ENCODE assay signal across 9 cellular contexts in the genomic region with DNA sequence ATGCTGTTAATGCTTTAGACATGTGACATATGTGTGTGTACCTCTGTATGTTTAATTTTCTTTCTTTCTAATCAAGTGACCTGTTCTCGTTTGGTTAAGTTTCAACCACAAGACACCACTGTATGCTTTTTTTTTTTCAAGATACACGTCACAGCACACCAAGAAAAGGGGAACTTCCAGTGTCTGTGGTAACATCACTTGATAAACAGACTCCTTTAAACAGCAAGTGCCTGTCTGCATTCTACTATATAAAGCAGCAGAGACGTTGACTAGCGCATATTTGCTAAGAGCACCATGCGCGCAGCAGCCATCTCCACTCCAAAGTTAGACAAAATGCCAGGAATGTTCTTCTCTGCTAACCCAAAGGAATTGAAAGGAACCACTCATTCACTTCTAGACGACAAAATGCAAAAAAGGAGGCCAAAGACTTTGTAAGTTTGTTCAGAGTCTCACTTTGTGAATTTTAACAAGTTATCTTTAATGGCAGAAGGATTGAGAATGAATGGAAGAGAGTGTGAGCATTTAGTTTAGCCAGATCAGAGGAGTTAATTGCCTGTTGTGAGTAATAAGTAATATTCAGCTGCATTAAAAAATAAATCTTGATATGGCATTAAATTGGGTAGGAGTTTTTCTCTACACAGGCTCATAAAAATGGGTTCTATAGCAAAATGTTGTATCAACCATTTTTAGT. TPM values are rescaled to one million over a fixed set of nuclear protein-coding genes. Genes with fewer than 3 reads are reported as not detected.
DNase-seq lines count a peak whose midpoint lies in the region; ATAC-seq, FAIRE-seq and TF ChIP-seq lines count a peak whose summit lies in the region.
"Had no signal": no experiment of that assay in that cellular context is flagged by ENCODE, and none has a peak within 500 bp of the region (broad histone marks: within the 10 kb centered on the region; RNA-seq: fewer than 3 reads in every experiment).

Gene RGS1, plus strand, starts transcription at position 275 of the 691 bp plus-strand sequence. Its CDS starts 20 bp downstream, at position 295.

- peak; percentile 73 for FAIRE-seq in D721Med (lab: Jason Lieb, UNC)

- H3K27me3 Mint-ChIP-seq in activated CD8-positive, alpha-beta memory T cell treated with anti-CD3 and anti-CD28 coated beads, Interleukin-2, amount 10 ng/mL, durations not matched to agents 7 days and 5 days, result no peaks in the 10 kb centered on the region

- no peak for DNase-seq in D721Med (ENCODE audit: insufficient read length, low spot score)
- DNase-seq in KG1 (lab: John Stamatoyannopoulos, UW), result peak; percentile 24
- DNase-seq in activated CD8-positive, alpha-beta memory T cell treated with anti-CD3 and anti-CD28 coated beads, Interleukin-2, amount 10 ng/mL, durations not matched to agents 7 days and 5 days, result peak; percentile 79
- no peak for DNase-seq in right atrium auricular region (ENCODE audit: low spot score)
- peak; percentile 12 for DNase-seq in stimulated activated CD8-positive, alpha-beta memory T cell treated with anti-CD3 and anti-CD28 coated beads, Interleukin-12 subunit alpha, Interleukin-12 subunit beta, amount 100 ng/mL, for 4 hours (ENCODE audit: low read depth)
- no peak for DNase-seq in NCI-H345 (lab: John Stamatoyannopoulos, UW)
- DNase-seq in NCI-H1694 (lab: John Stamatoyannopoulos, UW), result no peak

- H3K27ac Mint-ChIP-seq in activated CD8-positive, alpha-beta memory T cell treated with anti-CD3 and anti-CD28 coated beads, Interleukin-2, amount 10 ng/mL, durations not matched to agents 7 days and 5 days, result peak within 1 kb of the TSS; percentile 92

- H3K4me1 ChIP-seq in right atrium auricular region, result no peaks in the 10 kb centered on the region

- H3K36me3 ChIP-seq in right atrium auricular region, result no peaks in the 10 kb centered on the region

- no peak within 1 kb of the TSS for H3K4me3 ChIP-seq in right atrium auricular region

- H3K9me3 ChIP-seq in right atrium auricular region, result peaks cover 0 to 3% of the 10 kb centered on the region in 2 donors

- no peak for TF ChIP-seq CTCF in D721Med (IDR thresholded peaks at IDR 0.05; ENCODE audit: insufficient read depth, missing control alignments)
- TF ChIP-seq CTCF in right atrium auricular region (IDR thresholded peaks at IDR 0.05), result no peak

- peaks cover 81% of the 10 kb centered on the region for H3K4me1 Mint-ChIP-seq in activated CD8-positive, alpha-beta memory T cell treated with anti-CD3 and anti-CD28 coated beads, Interleukin-2, amount 10 ng/mL, durations not matched to agents 7 days and 5 days

- H3K9me3 Mint-ChIP-seq in activated CD8-positive, alpha-beta memory T cell treated with anti-CD3 and anti-CD28 coated beads, Interleukin-2, amount 10 ng/mL, durations not matched to agents 7 days and 5 days (ENCODE audit: low read depth), result no peaks in the 10 kb centered on the region

- CTCF ChIA-PET in activated CD8-positive, alpha-beta memory T cell treated with anti-CD3 and anti-CD28 coated beads, Interleukin-2, amount 10 ng/mL, durations not matched to agents 7 days and 5 days (lab: Charles Lee), result no interaction called here

- H3K4me3 Mint-ChIP-seq in activated CD8-positive, alpha-beta memory T cell treated with anti-CD3 and anti-CD28 coated beads, Interleukin-2, amount 10 ng/mL, durations not matched to agents 7 days and 5 days, result peak within 1 kb of the TSS; percentile 83

- peaks cover 46% of the 10 kb centered on the region for H3K36me3 Mint-ChIP-seq in activated CD8-positive, alpha-beta memory T cell treated with anti-CD3 and anti-CD28 coated beads, Interleukin-2, amount 10 ng/mL, durations not matched to agents 7 days and 5 days

- peak; percentile 76 for ATAC-seq in GM21423 (IDR thresholded peaks at IDR 0.05; ENCODE audit: unreplicated experiment)
- peak; percentile 88 for ATAC-seq in activated CD8-positive, alpha-beta memory T cell treated with anti-CD3 and anti-CD28 coated beads, Interleukin-2, amount 10 ng/mL, durations not matched to agents 7 days and 5 days

- no peaks in the 10 kb centered on the region for H3K27me3 ChIP-seq in right atrium auricular region

- H3K27ac ChIP-seq in right atrium auricular region, result no peak within 1 kb of the TSS

RNA-seq across cellular contexts. Expression of gene RGS1, which starts in this region (rescaled TPM):
- 10 to 100 TPM; 27.1 to 35.7 TPM for total RNA-seq in activated CD8-positive, alpha-beta memory T cell treated with anti-CD3 and anti-CD28 coated beads, Interleukin-2, amount 10 ng/mL, durations not matched to agents 7 days and 5 days
- total RNA-seq in right atrium auricular region, result 10 to 100 TPM; 22.8 to 24.7 TPM
- total RNA-seq: epithelial cell of proximal tubule had no signal

Comparison
In these comparisons a context has a peak if more than half of its experiments do, and no peak if none do; other contexts are left out.
1. DNase-seq: peak in KG1 (single experiment), activated CD8-positive, alpha-beta memory T cell treated with anti-CD3 and anti-CD28 coated beads, Interleukin-2, amount 10 ng/mL, durations not matched to agents 7 days and 5 days (single experiment) and stimulated activated CD8-positive, alpha-beta memory T cell treated with anti-CD3 and anti-CD28 coated beads, Interleukin-12 subunit alpha, Interleukin-12 subunit beta, amount 100 ng/mL, for 4 hours (single experiment); none in D721Med (single experiment), right atrium auricular region (single experiment), NCI-H345 (single experiment) and NCI-H1694 (single experiment).